ENCODE assay signal across 8 cellular contexts in the genomic region with DNA sequence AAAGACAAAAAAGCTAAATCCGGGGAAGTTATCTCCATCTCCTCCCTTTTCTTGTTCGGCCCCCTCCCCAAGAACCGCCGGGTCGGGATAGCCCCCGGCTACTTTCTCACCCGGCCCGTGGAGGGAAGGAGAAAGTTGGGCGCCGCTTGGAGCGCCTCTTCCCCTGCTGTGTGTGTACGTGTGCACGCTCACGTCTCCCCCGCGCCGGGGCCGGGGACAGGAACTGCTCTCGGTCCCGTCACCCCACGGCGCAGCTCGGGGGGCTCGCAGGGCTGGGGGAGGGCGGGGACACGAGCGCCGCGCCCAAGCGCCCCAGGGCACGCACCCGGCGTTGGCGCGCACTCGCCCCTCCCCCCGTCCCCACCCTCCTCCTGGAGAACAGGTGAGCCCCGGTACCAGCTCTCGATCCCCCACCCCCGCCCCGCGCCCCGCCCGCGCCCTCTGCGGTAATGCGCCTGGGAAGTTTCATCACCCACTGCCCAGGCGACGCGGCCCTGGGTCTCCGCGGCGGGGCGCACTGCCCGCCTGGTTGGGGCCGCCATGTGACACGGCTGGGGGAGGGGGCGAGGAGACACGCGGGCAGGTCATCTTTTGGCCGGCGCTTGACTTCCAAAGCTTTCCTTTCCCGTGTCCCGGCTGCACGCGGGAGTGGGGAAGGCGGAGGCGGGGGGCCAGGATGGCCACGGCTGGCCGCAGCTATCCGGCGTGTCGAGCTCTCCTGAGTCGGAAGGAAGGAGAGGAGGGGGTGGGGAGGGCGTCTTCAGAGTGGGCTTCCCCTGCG. TPM values are rescaled to one million over a fixed set of nuclear protein-coding genes. Genes with fewer than 3 reads are reported as not detected.
DNase-seq lines count a peak whose midpoint lies in the region; ATAC-seq, FAIRE-seq and TF ChIP-seq lines count a peak whose summit lies in the region.

No MANE protein-coding gene starts in this region.

- no peaks in the 10 kb centered on the region for H3K9me1 ChIP-seq in endothelial cell of umbilical vein (replicated peaks; ENCODE audit: control insufficient read depth, extremely low read depth, insufficient read depth, low read length)

- WGBS in prostate gland = 4% methylated on average over 52 of the region's 76 CpGs

- H3K79me2 ChIP-seq in endothelial cell of umbilical vein (ENCODE audit: control insufficient read depth, insufficient read depth, low read length) = peaks cover 37% of the 10 kb centered on the region

- POLR2A ChIA-PET in RWPE1 (lab: Yijun Ruan, JAX; ENCODE audit: low non-redundant PET) (interaction anchor here (1.1 kb wide), 1 partner anchor 14 kb away, joined by 5 read pairs; no protein-coding TSS in a partner anchor), endothelial cell of umbilical vein (lab: Charles Lee) (no interaction called here)

- FAIRE-seq in GM12892 (lab: Jason Lieb, UNC) (peak; percentile 56), endothelial cell of umbilical vein (lab: Jason Lieb, UNC) (no peak)

- ATAC-seq in HG02678 (IDR thresholded peaks at IDR 0.05; ENCODE audit: unreplicated experiment) = peak; percentile 36

- H3K4me1 ChIP-seq in endothelial cell of umbilical vein (ENCODE audit: control insufficient read depth, extremely low read depth, insufficient read depth, low read length) = peaks cover 39% of the 10 kb centered on the region
- peaks cover 15% of the 10 kb centered on the region for H3K4me1 ChIP-seq in prostate gland (replicated peaks)

- H3K27ac ChIP-seq in RWPE1 (peak overlapping the region; percentile 86), endothelial cell of umbilical vein (ENCODE audit: insufficient read depth, low read depth, low read length) (peak overlapping the region; percentile 56), prostate gland (no peak overlapping the region)

- H3K9me3 ChIP-seq in endothelial cell of umbilical vein (replicated peaks; ENCODE audit: control insufficient read depth, insufficient read depth, low read length) (no peaks in the 10 kb centered on the region), prostate gland (no peaks in the 10 kb centered on the region)

- CTCF ChIA-PET in RWPE1 (lab: Yijun Ruan, JAX) (interaction anchor here (0.6 to 6.8 kb wide), 10 partner anchors 13 to 849 kb away, joined by 3 to 69 read pairs (median 4); a partner anchor contains a TSS), endothelial cell of umbilical vein (lab: Charles Lee) (interaction anchor here (0.8 to 11.2 kb wide), 6 partner anchors 13 to 623 kb away, joined by 3 to 428 read pairs (median 4); no protein-coding TSS in a partner anchor)

- DNase-seq in GM12892 (ENCODE audit: insufficient read length) (peak; percentile 52), RWPE1 (ENCODE audit: low spot score) (peak; percentile 83), endothelial cell of umbilical vein (ENCODE audit: low read depth, low spot score) (no peak), prostate gland (ENCODE audit: low spot score) (no peak), AML-193 (lab: John Stamatoyannopoulos, UW) (no peak), hypothalamus (lab: John Stamatoyannopoulos, UW) (no peak)
- DNase-seq in activated effector memory CD4-positive, alpha-beta T cell treated with anti-CD3 and anti-CD28 coated beads, Interleukin-2, amount 50 U/mL, for 16 hours = no peak

- peak overlapping the region; percentile 31 to 45 (median 40) for H3K4me3 ChIP-seq in endothelial cell of umbilical vein (replicated peaks in 1 of 3; ENCODE audit: insufficient read depth in 1 of 3, low read depth in 1 of 3, low read length in 3 of 3)
- peak overlapping the region; percentile 19 to 37 for H3K4me3 ChIP-seq in prostate gland

- H3K9ac ChIP-seq in endothelial cell of umbilical vein (replicated peaks; ENCODE audit: extremely low read depth, insufficient read depth, low read length) = peak overlapping the region; percentile 68

- peak overlapping the region; percentile 87 for H3K4me2 ChIP-seq in endothelial cell of umbilical vein (ENCODE audit: insufficient read depth, low read length)

- H2AFZ ChIP-seq in endothelial cell of umbilical vein (ENCODE audit: low read depth, low read length) = peak overlapping the region; percentile 66

- no peaks in the 10 kb centered on the region for H4K20me1 ChIP-seq in endothelial cell of umbilical vein (replicated peaks; ENCODE audit: control insufficient read depth, extremely low read depth, insufficient read depth, low read length)

- no peaks in the 10 kb centered on the region for H3K36me3 ChIP-seq in endothelial cell of umbilical vein (ENCODE audit: control insufficient read depth in 2 of 2, extremely low read depth in 1 of 2, insufficient read depth in 2 of 2, low read length in 2 of 2)
- no peaks in the 10 kb centered on the region for H3K36me3 ChIP-seq in prostate gland

- H3K27me3 ChIP-seq in endothelial cell of umbilical vein (ENCODE audit: control insufficient read depth in 2 of 2, insufficient read depth in 2 of 2, low read length in 2 of 2) (no peaks in the 10 kb centered on the region), prostate gland (replicated peaks; ENCODE audit: insufficient read depth) (peaks cover 15% of the 10 kb centered on the region)

- dilution Hi-C loops in endothelial cell of umbilical vein (cut with MboI; ENCODE audit: extremely low pct_ligation_motif_present, low sequenced_read_pairs) = no loop called here

- no TSS peak for BruUV-seq in endothelial cell of umbilical vein (replicated peaks; lab: Mats Ljungman, UMichigan)

- TF ChIP-seq CTCF in RWPE1 (conservative IDR thresholded peaks at IDR 0.05; ENCODE audit: low read depth) (0 out of 2 replicates have a peak, but pooled peaks have one; percentile 18), endothelial cell of umbilical vein (IDR thresholded peaks at IDR 0.05; ENCODE audit: extremely low read depth in 1 of 2, insufficient read depth in 1 of 2, low read depth in 1 of 2, low read length in 2 of 2) (peak in 1 of 2 donors; percentile 18), prostate gland (IDR thresholded peaks at IDR 0.05) (no peak)

- intact Hi-C loops in endothelial cell of umbilical vein (cut with micrococcal nuclease) = loop anchor here (5.0 to 10.0 kb wide), 2 partner anchors 372 to 435 kb away; a partner anchor contains a TSS
- intact Hi-C loops in prostate gland (cut with DNase I) = loop anchor here (10.0 kb wide), 1 partner anchor 245 kb away; no protein-coding TSS in a partner anchor

- TF ChIP-seq POLR2A in GM12892 (IDR thresholded peaks at IDR 0.05; ENCODE audit: low read depth, low read length) (no peak), endothelial cell of umbilical vein (IDR thresholded peaks at IDR 0.05; ENCODE audit: low read depth, low read length) (no peak), prostate gland (IDR thresholded peaks at IDR 0.05) (no peak)

TF ChIP-seq in endothelial cell of umbilical vein, 7 proteins besides CTCF, POLR2A, EP300 and RAD21:
- TF ChIP-seq MYC (IDR thresholded peaks at IDR 0.05; ENCODE audit: low read depth, low read length) = peak; percentile 24
- TF ChIP-seq JUN (IDR thresholded peaks at IDR 0.05; ENCODE audit: borderline replicate concordance, insufficient read depth, insufficient read length, low read depth) = no peak

RNA-seq across cellular contexts. Expression of a gene that starts 1.3 kb away (rescaled TPM):
- 8.5 TPM for polyA plus RNA-seq in GM12892 (2012; ENCODE audit: missing spikeins)
- total RNA-seq in endothelial cell of umbilical vein (26.2 and 26.9 TPM in 2 replicates), prostate gland (1 to 10 TPM in 1 of 2 donors, under 1 TPM in 1; 0.82 to 6.7 TPM)
- polyA plus RNA-seq in endothelial cell of umbilical vein = 11.6 and 19.0 TPM in 2 replicates
- 30.6 and 35.2 TPM in 2 replicates for polyA plus RNA-seq in endothelial cell of umbilical vein (2011; cell fraction: cytosol; rRNA removed)
- 43.5 and 60.3 TPM in 2 replicates for polyA plus RNA-seq in endothelial cell of umbilical vein (2011; cell fraction: nucleus; rRNA removed)
- 59.3 and 62.7 TPM in 2 replicates for polyA plus RNA-seq in endothelial cell of umbilical vein (2012)
- polyA minus RNA-seq in endothelial cell of umbilical vein = 10.3 and 16.4 TPM in 2 replicates
- 27.1 TPM for polyA minus RNA-seq in endothelial cell of umbilical vein (2011; cell fraction: cytosol; rRNA and poly(A)+ RNA removed)
- polyA minus RNA-seq in endothelial cell of umbilical vein (2011; cell fraction: nucleus; rRNA and poly(A)+ RNA removed) = 22.4 and 48.3 TPM in 2 replicates

Comparison
In these comparisons a context has a peak if more than half of its experiments do, and no peak if none do; other contexts are left out.
1. DNase-seq: peak in GM12892 (single experiment) and RWPE1 (single experiment); none in endothelial cell of umbilical vein (single experiment), prostate gland (single experiment), activated effector memory CD4-positive, alpha-beta T cell treated with anti-CD3 and anti-CD28 coated beads, Interleukin-2, amount 50 U/mL, for 16 hours (single experiment), AML-193 (0 of 2) and hypothalamus (0 of 51).
2. H3K27ac ChIP-seq: peak in RWPE1 (single experiment) and endothelial cell of umbilical vein (single experiment); none in prostate gland (0 of 2).